In the genomic region with DNA sequence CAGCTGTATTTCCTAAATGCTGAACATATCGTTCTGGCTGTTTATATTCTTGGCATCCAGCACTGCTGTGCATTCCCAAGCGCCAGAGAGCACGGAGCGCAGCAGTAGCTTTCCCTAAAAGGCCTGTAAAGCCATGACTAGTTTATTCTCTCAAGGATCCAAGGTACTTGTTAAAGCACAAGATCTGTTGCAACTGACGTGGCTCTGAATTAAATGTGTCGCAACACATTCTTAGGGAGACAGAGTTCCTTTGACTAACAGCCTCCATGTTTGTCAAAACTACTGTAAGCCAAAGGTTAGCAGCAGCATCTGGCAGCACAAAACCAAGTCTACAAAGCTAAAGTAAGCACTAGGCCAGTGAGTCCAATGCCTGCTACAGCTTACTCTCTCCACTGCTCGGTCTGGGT, we compare ENCODE assay signal across 10 cellular contexts.
DNase-seq lines count a peak whose midpoint lies in the region; ATAC-seq, FAIRE-seq and TF ChIP-seq lines count a peak whose summit lies in the region.
"Had no signal": no experiment of that assay in that cellular context is flagged by ENCODE, and none has a peak within 500 bp of the region (broad histone marks: within the 10 kb centered on the region; RNA-seq: fewer than 3 reads in every experiment).

No MANE protein-coding gene starts in this region.

- H3K9me3 ChIP-seq in keratinocyte (ENCODE audit: control insufficient read depth, low read depth, low read length), result no peaks in the 10 kb centered on the region
- H3K9me3 ChIP-seq in stomach smooth muscle (ENCODE audit: control insufficient read depth in 2 of 2, low read length in 2 of 2), result peaks cover 0 to 5% of the 10 kb centered on the region in 2 donors

- DNase-seq in HS-5 (ENCODE audit: low read depth), result peak; percentile 57
- peak; percentile 25 for DNase-seq in astrocyte of the hippocampus (ENCODE audit: low read depth, low spot score)
- no peak for DNase-seq in keratinocyte (ENCODE audit: low read depth, low spot score)
- DNase-seq in 8988T, result no peak
- no peak for DNase-seq in NCI-H1417 treated with DMSO at 0.1 percent for 48 hours (lab: John Stamatoyannopoulos, UW)
- no peak for DNase-seq in SK-N-DZ (ENCODE audit: low spot score)
- DNase-seq: activated gamma-delta T cell treated with Interleukin-2 at 50 U/mL for 16 hours had no signal

- FAIRE-seq in keratinocyte (lab: Jason Lieb, UNC), result peak; percentile 69

- H3K79me2 ChIP-seq in keratinocyte (ENCODE audit: control insufficient read depth, insufficient read depth, low read length), result no peaks in the 10 kb centered on the region

- H3K9me1 ChIP-seq in keratinocyte (ENCODE audit: control insufficient read depth, extremely low read depth, insufficient read depth, low read length), result no peaks in the 10 kb centered on the region

- H3K4me3 ChIP-seq in keratinocyte (ENCODE audit: control insufficient read depth in 2 of 3, extremely low read depth in 1 of 3, insufficient read depth in 2 of 3, low read depth in 1 of 3, low read length in 3 of 3) (no peak overlapping the region), stomach smooth muscle (ENCODE audit: low read length in 2 of 2) (peak overlapping the region in 1 of 2 donors; percentile 8)

- dilution Hi-C loops in keratinocyte (cut with MboI; ENCODE audit: extremely low pct_ligation_motif_present, low sequenced_read_pairs), result no loop called here

- no peak for TF ChIP-seq CTCF in keratinocyte (optimal IDR thresholded peaks at IDR 0.05 in 1 of 3, IDR thresholded peaks at IDR 0.05 in 1 of 3, conservative IDR thresholded peaks at IDR 0.05 in 1 of 3; ENCODE audit: extremely low read depth in 1 of 3, insufficient read depth in 2 of 3, low read length in 3 of 3)

- H3K27me3 ChIP-seq in keratinocyte (ENCODE audit: control insufficient read depth, extremely low read depth, insufficient read depth, low read length), result no peaks in the 10 kb centered on the region
- H3K27me3 ChIP-seq in stomach smooth muscle (ENCODE audit: control insufficient read depth in 1 of 2, insufficient read depth in 2 of 2, low read length in 2 of 2), result no peaks in the 10 kb centered on the region

- no peaks in the 10 kb centered on the region for H4K20me1 ChIP-seq in keratinocyte (ENCODE audit: control insufficient read depth, extremely low read depth, insufficient read depth, low read length)

- no peak for ATAC-seq in HG02870 (IDR thresholded peaks at IDR 0.05; ENCODE audit: unreplicated experiment)
- ATAC-seq: HCT116 had no signal

- no peak overlapping the region for H3K4me2 ChIP-seq in keratinocyte (ENCODE audit: control insufficient read depth, extremely low read depth, insufficient read depth, low read depth, low read length)

- peaks cover 8% of the 10 kb centered on the region for H3K4me1 ChIP-seq in keratinocyte (ENCODE audit: control insufficient read depth, extremely low read depth, insufficient read depth, low read length)
- H3K4me1 ChIP-seq in stomach smooth muscle (ENCODE audit: control insufficient read depth, insufficient read depth, low read length), result peaks cover 15% of the 10 kb centered on the region

- H3K36me3 ChIP-seq in keratinocyte (ENCODE audit: control insufficient read depth in 2 of 2, extremely low read depth in 1 of 2, insufficient read depth in 2 of 2, low read length in 2 of 2), result no peaks in the 10 kb centered on the region
- no peaks in the 10 kb centered on the region for H3K36me3 ChIP-seq in stomach smooth muscle (ENCODE audit: control insufficient read depth in 2 of 2, insufficient read depth in 2 of 2, low read length in 2 of 2)

- peak overlapping the region; percentile 7 for H2AFZ ChIP-seq in keratinocyte (ENCODE audit: control insufficient read depth, low read length)

- H3K27ac ChIP-seq in keratinocyte (ENCODE audit: control insufficient read depth, insufficient read depth, low read length) (no peak overlapping the region), stomach smooth muscle (ENCODE audit: low read length) (peak overlapping the region; percentile 94)

- H3K9ac ChIP-seq in keratinocyte (ENCODE audit: control insufficient read depth, extremely low read depth, insufficient read depth, low read length) (no peak overlapping the region), stomach smooth muscle (ENCODE audit: low read length in 2 of 2) (peak overlapping the region; percentile 22 to 60)

Comparison
In these comparisons a context has a peak if more than half of its experiments do, and no peak if none do; other contexts are left out.
1. DNase-seq: peak in HS-5 (single experiment) and astrocyte of the hippocampus (single experiment); none in keratinocyte (single experiment), 8988T (single experiment), NCI-H1417 treated with DMSO at 0.1 percent for 48 hours (single experiment) and SK-N-DZ (single experiment).